20 cellular contexts compared by ENCODE assay signal in the genomic region with DNA sequence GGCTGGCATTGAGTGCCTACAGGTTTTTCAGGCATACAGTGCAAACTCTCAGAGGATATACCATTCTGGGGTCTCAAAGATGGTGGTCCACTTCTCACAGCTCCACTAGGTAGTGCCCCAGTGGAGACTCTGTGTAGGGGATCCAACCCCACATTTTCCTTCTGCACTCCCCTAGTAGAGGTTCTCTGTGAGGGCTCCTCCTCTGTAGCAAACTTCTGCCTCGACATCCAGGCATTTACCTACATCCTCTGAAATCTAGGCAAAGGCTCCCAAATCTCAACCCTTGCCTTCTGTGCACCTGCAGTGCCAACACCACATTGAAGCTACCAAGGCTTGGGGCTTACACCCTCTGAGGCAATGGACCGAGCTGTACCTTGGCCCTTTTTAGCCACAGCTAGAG.
"Had no signal": no experiment of that assay in that cellular context is flagged by ENCODE, and none has a peak within 500 bp of the region (broad histone marks: within the 10 kb centered on the region; RNA-seq: fewer than 3 reads in every experiment).

No MANE protein-coding gene starts in this region.

- DNase-seq: activated CD4-positive, alpha-beta memory T cell treated with anti-CD3 and anti-CD28 coated beads for 36 hours; activated CD4-positive, alpha-beta T cell treated with anti-CD3 and anti-CD28 coated beads for 48 hours; activated naive CD4-positive, alpha-beta T cell treated with anti-CD3 and anti-CD28 coated beads, Interleukin-2, amount 10 ng/mL, durations not matched to agents 7 days and 5 days; activated T-cell treated with anti-CD3 and anti-CD28 coated beads, Interleukin-2, amount 50 U/mL, for 48 hours; anterior cingulate cortex; body of pancreas; effector CD4-positive, alpha-beta T cell; heart left ventricle; islet precursor cell; left cardiac atrium; pancreas; psoas muscle; spleen; stimulated activated naive CD8-positive, alpha-beta T cell treated with anti-CD3 and anti-CD28 coated beads, Interleukin-15, amount 100 ng/mL, for 72 hours; tibial artery had no signal

- H3K27me3 ChIP-seq: body of pancreas, cardiac muscle cell, heart left ventricle, neutrophil, pancreas, right atrium auricular region, spleen, tibial artery had no signal

- H3K4me3 ChIP-seq: body of pancreas, cardiac muscle cell, heart left ventricle, pancreas, psoas muscle, right atrium auricular region, spleen, tibial artery had no signal

- H3K4me1 ChIP-seq: body of pancreas, pancreas, psoas muscle, right atrium auricular region, spleen had no signal

- H3K27ac ChIP-seq: body of pancreas, cardiac muscle cell, heart left ventricle, neutrophil, pancreas, psoas muscle, right atrium auricular region, spleen, tibial artery had no signal

- ATAC-seq: body of pancreas; heart left ventricle; left cardiac atrium; natural killer cell treated with Interleukin-12 subunit alpha and Interleukin-12 subunit beta and Interleukin-15 and Interleukin-18, amount 100 ng/mL, for 72 hours; pancreas; psoas muscle; stimulated activated effector memory CD8-positive, alpha-beta T cell treated with anti-CD3 and anti-CD28 coated beads, Interleukin-12 subunit alpha, Interleukin-12 subunit beta, amount 100 ng/mL, for 72 hours; stimulated activated naive CD8-positive, alpha-beta T cell treated with anti-CD3 and anti-CD28 coated beads, Interleukin-15, amount 100 ng/mL, for 72 hours had no signal

- H3K9me3 ChIP-seq: pancreas had no signal

- H3K36me3 ChIP-seq: cardiac muscle cell, neutrophil, pancreas, right atrium auricular region had no signal
